Comparison of ENCODE assay signal across 23 cellular contexts in the genomic region with DNA sequence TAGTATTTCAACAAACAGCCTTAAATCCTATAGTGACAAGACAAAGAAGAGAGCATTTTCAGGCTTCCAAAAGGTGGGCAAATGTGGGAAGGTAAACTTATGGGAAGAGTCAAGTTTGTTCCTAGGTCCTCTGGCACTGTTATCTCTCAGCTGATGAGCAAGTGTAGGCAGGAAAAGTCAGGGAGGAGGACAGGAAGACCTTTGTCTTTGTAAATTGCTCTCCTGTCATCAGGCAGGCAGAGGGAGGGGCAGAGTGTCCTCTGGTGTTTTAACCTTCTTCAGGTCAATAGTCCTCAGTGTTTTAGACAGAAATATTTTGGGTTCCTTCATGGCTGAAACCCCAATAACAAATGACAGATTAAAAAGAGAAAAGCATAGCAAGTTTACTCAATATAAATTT. TPM values are rescaled to one million over a fixed set of nuclear protein-coding genes. Genes with fewer than 3 reads are reported as not detected.
A peak's percentile ranks its signal among the peaks of the same experiment; 100 is the strongest.
DNase-seq lines count a peak whose midpoint lies in the region; ATAC-seq, FAIRE-seq and TF ChIP-seq lines count a peak whose summit lies in the region.
"Had no signal": no experiment of that assay in that cellular context is flagged by ENCODE, and none has a peak within 500 bp of the region (broad histone marks: within the 10 kb centered on the region; RNA-seq: fewer than 3 reads in every experiment).

No MANE protein-coding gene starts in this region.

- TF ChIP-seq CTCF in HepG2 (CRISPR knock-in tag; IDR thresholded peaks at IDR 0.05) (no peak), right lobe of liver (IDR thresholded peaks at IDR 0.05) (no peak), astrocyte (IDR thresholded peaks at IDR 0.05; ENCODE audit: insufficient read depth, low read depth, low read length) (no peak)

- H3K4me3 Mint-ChIP-seq in astrocyte (ENCODE audit: unreplicated experiment), result no peak overlapping the region
- H3K4me3 Mint-ChIP-seq: CD4-positive, alpha-beta memory T cell; GM23338 had no signal

- BruUV-seq in HepG2 (replicated peaks; lab: Mats Ljungman, UMichigan), result no TSS peak

- H3K27ac Mint-ChIP-seq in astrocyte (ENCODE audit: unreplicated experiment), result no peak overlapping the region
- H3K27ac Mint-ChIP-seq: CD4-positive, alpha-beta memory T cell; GM23338 had no signal

- intact Hi-C loops in HepG2 (cut with micrococcal nuclease; ENCODE audit: unreplicated experiment) (loop anchor here (2.0 to 5.0 kb wide), 2 partner anchors 484 to 654 kb away; a partner anchor contains a TSS), right lobe of liver (cut with DNase I) (no loop called here), left colon (cut with DNase I, micrococcal nuclease) (no loop called here)

- no peak overlapping the region for H2AFZ ChIP-seq in HepG2 (ENCODE audit: low read length)
- H2AFZ ChIP-seq in astrocyte (ENCODE audit: low read depth, low read length), result no peak overlapping the region
- H2AFZ ChIP-seq: GM23338 had no signal

- TF ChIP-seq RAD21 in HepG2 (CRISPR knock-in tag; IDR thresholded peaks at IDR 0.05), result no peak

- no peak for TF ChIP-seq POLR2A in HepG2 (IDR thresholded peaks at IDR 0.05; ENCODE audit: insufficient read depth in 1 of 2, low read depth in 2 of 2, low read length in 2 of 2)
- TF ChIP-seq POLR2A in right lobe of liver (IDR thresholded peaks at IDR 0.05), result no peak

- ATAC-seq in HepG2 (peak; percentile 51; the same call in 2 of the 3 replicates), right lobe of liver (no peak), left colon (peak; percentile 52), GM21786 (IDR thresholded peaks at IDR 0.05; ENCODE audit: unreplicated experiment) (no peak), GM18517 (IDR thresholded peaks at IDR 0.05; ENCODE audit: unreplicated experiment) (no peak)
- ATAC-seq: A549, GM12878, GM23338 had no signal

- H3K36me3 ChIP-seq in HepG2 (replicated peaks in 1 of 2; ENCODE audit: control insufficient read depth in 1 of 2, insufficient read depth in 2 of 2, low read length in 2 of 2) (no peaks in the 10 kb centered on the region), right lobe of liver (no peaks in the 10 kb centered on the region), astrocyte (ENCODE audit: insufficient read depth, low read length) (no peaks in the 10 kb centered on the region)

- H3K27me3 Mint-ChIP-seq in astrocyte (ENCODE audit: low read depth, unreplicated experiment), result no peaks in the 10 kb centered on the region

- H3K79me2 ChIP-seq in HepG2 (ENCODE audit: insufficient read depth, low read length), result no peaks in the 10 kb centered on the region
- no peaks in the 10 kb centered on the region for H3K79me2 ChIP-seq in astrocyte (ENCODE audit: insufficient read depth, low read length)

- in situ Hi-C loops in HepG2 (cut with HindIII; ENCODE audit: extremely low pct_ligation_motif_present, low pct_unique_long_range_greater_than_20kb), result no loop called here

- FAIRE-seq in HepG2 (lab: Jason Lieb, UNC) (peak; percentile 72), astrocyte (lab: Jason Lieb, UNC) (peak; percentile 54)
- FAIRE-seq: GM12878, H54 had no signal

- H3K4me2 ChIP-seq in HepG2 (ENCODE audit: low read depth, low read length), result no peak overlapping the region
- no peak overlapping the region for H3K4me2 ChIP-seq in astrocyte (ENCODE audit: low read length)
- H3K4me2 ChIP-seq: A549, GM23338 had no signal

- POLR2A ChIA-PET in HepG2 (lab: Yijun Ruan, JAX), result no interaction called here

- H4K20me1 ChIP-seq in HepG2 (ENCODE audit: insufficient read depth, low read length) (no peaks in the 10 kb centered on the region), astrocyte (ENCODE audit: insufficient read depth, low read length) (no peaks in the 10 kb centered on the region)

- no peaks in the 10 kb centered on the region for H3K36me3 Mint-ChIP-seq in astrocyte (ENCODE audit: low read depth, unreplicated experiment)
- H3K36me3 Mint-ChIP-seq: CD4-positive, alpha-beta memory T cell had no signal

- TF ChIP-seq EP300 in HepG2 (IDR thresholded peaks at IDR 0.05; ENCODE audit: low read depth in 2 of 2, low read length in 2 of 2), result no peak
- no peak for TF ChIP-seq EP300 in HepG2 (CRISPR knock-in tag; IDR thresholded peaks at IDR 0.05; ENCODE audit: borderline replicate concordance)

- H3K9me3 ChIP-seq in HepG2 (ENCODE audit: low read length) (no peaks in the 10 kb centered on the region), right lobe of liver (no peaks in the 10 kb centered on the region), astrocyte (ENCODE audit: insufficient read depth, low read depth, low read length) (no peaks in the 10 kb centered on the region)
- H3K9me3 ChIP-seq: A549 had no signal

- H3K4me1 ChIP-seq in HepG2 (ENCODE audit: insufficient read depth, low read length) (peaks cover 12% of the 10 kb centered on the region; the same call in 1 of the 2 replicates), right lobe of liver (no peaks in the 10 kb centered on the region), astrocyte (ENCODE audit: insufficient read depth, low read length) (no peaks in the 10 kb centered on the region)
- H3K4me1 ChIP-seq: A549 had no signal

- no peaks in the 10 kb centered on the region for H3K27me3 ChIP-seq in HepG2 (ENCODE audit: control insufficient read depth in 1 of 2, insufficient read depth in 2 of 2, low read length in 2 of 2)
- no peaks in the 10 kb centered on the region for H3K27me3 ChIP-seq in right lobe of liver
- no peaks in the 10 kb centered on the region for H3K27me3 ChIP-seq in astrocyte (ENCODE audit: insufficient read depth, low read length)

- H3K4me3 ChIP-seq in HepG2 (replicated peaks in 1 of 3; ENCODE audit: insufficient read depth in 1 of 3, low read depth in 2 of 3, low read length in 3 of 3), result no peak overlapping the region
- no peak overlapping the region for H3K4me3 ChIP-seq in right lobe of liver
- no peak overlapping the region for H3K4me3 ChIP-seq in astrocyte (ENCODE audit: insufficient read depth, low read depth, low read length)
- H3K4me3 ChIP-seq: A549, GM12878, GM23338 had no signal

- peak; percentile 7 for DNase-seq in HepG2 (ENCODE audit: low spot score)
- DNase-seq in right lobe of liver, result no peak
- DNase-seq in astrocyte (ENCODE audit: low read depth), result no peak
- no peak for DNase-seq in left colon
- DNase-seq in CD1c-positive myeloid dendritic cell (ENCODE audit: extremely low spot score), result no peak
- DNase-seq: AML-193; Calu3; CD4-positive, alpha-beta memory T cell; DND-41; EL; HCEC 1CT; IMR-90; Karpas-422; KBM-7 had no signal

- no peaks in the 10 kb centered on the region for H3K9me3 Mint-ChIP-seq in astrocyte (ENCODE audit: unreplicated experiment)
- H3K9me3 Mint-ChIP-seq: CD4-positive, alpha-beta memory T cell; GM23338 had no signal

- H3K4me1 Mint-ChIP-seq in astrocyte (ENCODE audit: low read depth, unreplicated experiment), result no peaks in the 10 kb centered on the region
- H3K4me1 Mint-ChIP-seq: CD4-positive, alpha-beta memory T cell had no signal

- H3K9ac ChIP-seq in HepG2 (ENCODE audit: insufficient read depth, low read depth, low read length) (no peak overlapping the region), astrocyte (ENCODE audit: low read length) (no peak overlapping the region)

- CTCF ChIA-PET in HepG2 (lab: Yijun Ruan, JAX; ENCODE audit: low intra/inter-chr PET ratio, low total read pairs), result no interaction called here

- H3K27ac ChIP-seq in HepG2 (ENCODE audit: extremely low read length, insufficient read depth, low read length) (no peak overlapping the region), right lobe of liver (no peak overlapping the region), astrocyte (ENCODE audit: low read depth, low read length) (no peak overlapping the region)
- H3K27ac ChIP-seq: 22Rv1, A549, C4-2B, HL-60 had no signal

TF ChIP-seq in HepG2, 621 proteins besides CTCF, POLR2A, EP300 and RAD21 (continues in another document):
- TF ChIP-seq, protein P1, sequence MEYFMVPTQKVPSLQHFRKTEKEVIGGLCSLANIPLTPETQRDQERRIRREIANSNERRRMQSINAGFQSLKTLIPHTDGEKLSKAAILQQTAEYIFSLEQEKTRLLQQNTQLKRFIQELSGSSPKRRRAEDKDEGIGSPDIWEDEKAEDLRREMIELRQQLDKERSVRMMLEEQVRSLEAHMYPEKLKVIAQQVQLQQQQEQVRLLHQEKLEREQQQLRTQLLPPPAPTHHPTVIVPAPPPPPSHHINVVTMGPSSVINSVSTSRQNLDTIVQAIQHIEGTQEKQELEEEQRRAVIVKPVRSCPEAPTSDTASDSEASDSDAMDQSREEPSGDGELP (IDR thresholded peaks at IDR 0.05; ENCODE audit: borderline replicate concordance, low read depth), result peak; percentile 49; the same call in 1 of the 2 replicates
- TF ChIP-seq SP5 (CRISPR knock-in tag; IDR thresholded peaks at IDR 0.05; ENCODE audit: borderline replicate concordance, low read depth), result peak; percentile 19; the same call in 1 of the 2 replicates

RNA-seq across cellular contexts. Expression of a gene that starts 13.5 kb away (rescaled TPM):
- total RNA-seq in HepG2 (2016; rRNA removed; fragmentation: Illumina TruSeq; extraction: Trizol) (9.7 and 10.5 TPM in 2 replicates), right lobe of liver (10 to 100 TPM in 3 of 6 experiments, 1 to 10 TPM in 3; 8.0 to 14.8 (median 10.1) TPM), astrocyte (9.5 and 10.5 TPM in 2 replicates), left colon (10 to 100 TPM; 11.8 to 13.3 TPM)
- 4.4 and 4.9 TPM in 2 replicates for total RNA-seq in HepG2 (2016; cell fraction: cytosol; rRNA removed; fragmentation: Illumina TruSeq; extraction: Trizol; ENCODE audit: low read depth)
- total RNA-seq in HepG2 (2016; cell fraction: insoluble cytoplasmic fraction; rRNA removed; fragmentation: Illumina TruSeq; extraction: Trizol), result 10.1 and 10.6 TPM in 2 replicates
- total RNA-seq in HepG2 (2016; cell fraction: membrane; rRNA removed; fragmentation: Illumina TruSeq; extraction: Trizol), result 3.6 and 4.3 TPM in 2 replicates
- 9.3 and 9.8 TPM in 2 replicates for total RNA-seq in HepG2 (2016; cell fraction: nucleus; rRNA removed; fragmentation: Illumina TruSeq; extraction: Trizol)
- polyA plus RNA-seq in HepG2 (2011; rRNA removed), result 19.9 and 23.7 TPM in 2 replicates
- 15.6 and 18.7 TPM in 2 replicates for polyA plus RNA-seq in HepG2 (2011; cell fraction: cytosol; rRNA removed)
- 26.2 and 28.6 TPM in 2 replicates for polyA plus RNA-seq in HepG2 (2011; cell fraction: nucleus; rRNA removed)
- polyA plus RNA-seq in HepG2 (2012), result 7.6 and 10.5 TPM in 2 replicates
- polyA plus RNA-seq in HepG2 (2016; cell fraction: cytosol; fragmentation: Illumina TruSeq; extraction: Trizol; ENCODE audit: low read depth), result 3.1 and 3.3 TPM in 2 replicates
- polyA plus RNA-seq in HepG2 (2016; cell fraction: insoluble cytoplasmic fraction; fragmentation: Illumina TruSeq; extraction: Trizol; ENCODE audit: low read depth), result 13.7 and 14.2 TPM in 2 replicates
- polyA plus RNA-seq in HepG2 (2016; cell fraction: membrane; fragmentation: Illumina TruSeq; extraction: Trizol; ENCODE audit: low read depth), result 2.7 TPM in 2 replicates
- polyA plus RNA-seq in HepG2 (2016; cell fraction: nucleus; fragmentation: Illumina TruSeq; extraction: Trizol; ENCODE audit: insufficient read depth, low read depth), result 17.3 and 18.9 TPM in 2 replicates
- polyA minus RNA-seq in HepG2 (2011; rRNA and poly(A)+ RNA removed; ENCODE audit: low replicate concordance), result 15.1 and 20.5 TPM in 2 replicates
- polyA minus RNA-seq in HepG2 (2011; cell fraction: cytosol; rRNA and poly(A)+ RNA removed), result 4.9 and 6.2 TPM in 2 replicates
- polyA minus RNA-seq in HepG2 (2011; cell fraction: nucleus; rRNA and poly(A)+ RNA removed), result 14.9 and 15.2 TPM in 2 replicates

Comparison
In these comparisons a context has a peak if more than half of its experiments do, and no peak if none do; other contexts are left out.
1. ATAC-seq: peak in HepG2 (single experiment) and left colon (single experiment); none in right lobe of liver (0 of 4), GM21786 (single experiment) and GM18517 (single experiment).